24 cellular contexts compared by ENCODE assay signal in genomic region chr1:232574077-232574476, GRCh38.
"Had no signal": no experiment of that assay in that cellular context is flagged by ENCODE, and none has a peak within 500 bp of the region (broad histone marks: within the 10 kb centered on the region; RNA-seq: fewer than 3 reads in every experiment).

No MANE protein-coding gene starts in this region.

- DNase-seq: colonic mucosa; effector CD8-positive, alpha-beta T cell; endodermal cell; esophagus squamous epithelium; glutamatergic neuron; heart right ventricle; hippocampal formation; left cardiac atrium; left lung; naive thymus-derived CD8-positive, alpha-beta T cell; nephron progenitor cell; nucleus accumbens; ovary; posterior cingulate gyrus; psoas muscle; small intestine; stimulated activated CD4-positive, alpha-beta T cell treated with anti-CD3 and anti-CD28 coated beads, Interleukin-15, amount 100 ng/mL, for 24 hours; stimulated activated CD4-positive, alpha-beta T cell treated with anti-CD3 and anti-CD28 coated beads, Interleukin-2, amount 100 ng/mL, for 48 hours; stimulated activated naive B cell treated with anti-CD40 and anti-IgM and Interleukin-4, amounts not matched to agents 10 μg/mL and 1 μg/mL and 100 μg/mL, for 72 hours; upper lobe of right lung; uterus had no signal

- H3K27ac ChIP-seq: colonic mucosa, ovary, psoas muscle, thoracic aorta, uterus had no signal

- H3K4me3 ChIP-seq: colonic mucosa, heart right ventricle, left lung, ovary, psoas muscle, tibial nerve, upper lobe of right lung, uterus had no signal

- H3K4me1 ChIP-seq: colonic mucosa, uterus had no signal

- ATAC-seq: heart right ventricle; naive thymus-derived CD8-positive, alpha-beta T cell; psoas muscle; right cardiac atrium; stimulated activated naive B cell treated with anti-CD40 and anti-IgM and Interleukin-4, amounts not matched to agents 10 μg/mL and 1 μg/mL and 100 μg/mL, for 72 hours; upper lobe of right lung had no signal

- H3K9me3 ChIP-seq: colonic mucosa, esophagus squamous epithelium, heart right ventricle, left lung, ovary, psoas muscle, thoracic aorta, tibial nerve, upper lobe of right lung, uterus had no signal

- H3K27me3 ChIP-seq: colonic mucosa, esophagus squamous epithelium, heart right ventricle, left lung, ovary, tibial nerve, upper lobe of right lung, uterus had no signal

- H3K36me3 ChIP-seq: colonic mucosa, heart right ventricle, left lung, ovary, thoracic aorta, tibial nerve, upper lobe of right lung, uterus had no signal
